In the genomic region with DNA sequence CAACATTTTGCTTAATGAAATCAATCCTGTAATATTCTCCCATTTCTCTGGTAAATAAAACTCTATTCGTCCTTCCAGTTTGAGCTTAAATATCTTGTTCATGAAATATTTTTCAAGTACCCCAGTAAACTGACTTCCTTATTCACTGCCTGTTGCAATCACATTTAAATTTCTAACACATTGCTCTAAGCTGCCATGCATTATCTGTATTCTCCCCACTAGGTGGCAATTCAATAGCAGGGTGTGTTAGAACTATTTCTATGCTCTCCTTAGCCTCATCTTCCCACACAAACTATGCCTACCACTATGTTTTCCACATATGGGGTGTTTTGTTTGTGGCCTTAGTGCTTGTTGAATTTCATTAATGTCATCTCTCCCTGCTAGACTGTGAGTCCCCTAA, we compare ENCODE assay signal across 8 cellular contexts.
DNase-seq lines count a peak whose midpoint lies in the region; ATAC-seq and TF ChIP-seq lines count a peak whose summit lies in the region.

No MANE protein-coding gene starts in this region.

- in situ Hi-C loops in gastrocnemius medialis (cut with MboI; ENCODE audit: low sequenced_read_pairs in 4 of 4): no loop called here

- no peaks in the 10 kb centered on the region for H3F3A ChIP-seq in OCI-LY1 (ENCODE audit: insufficient read depth, low read length)

- H3K4me2 ChIP-seq in OCI-LY1 (ENCODE audit: low read length): no peak overlapping the region

- H3K27me3 ChIP-seq in OCI-LY1 (ENCODE audit: insufficient read depth, low read length) (no peaks in the 10 kb centered on the region), gastrocnemius medialis (no peaks in the 10 kb centered on the region)

- CTCF ChIA-PET in HEK293T (lab: Yijun Ruan, JAX): no interaction called here

- no peaks in the 10 kb centered on the region for H3K4me1 ChIP-seq in OCI-LY1 (ENCODE audit: insufficient read depth, low read length, severe bottlenecking)
- H3K4me1 ChIP-seq in gastrocnemius medialis: no peaks in the 10 kb centered on the region

- DNase-seq in HEK293T (ENCODE audit: extremely low spot score) (peak; percentile 10), fibroblast of pulmonary artery (ENCODE audit: low read depth) (peak; percentile 86), putamen (ENCODE audit: low spot score) (peak; percentile 13), NCI-H128 (lab: John Stamatoyannopoulos, UW; ENCODE audit: unreplicated experiment) (no peak), gastrocnemius medialis (no peak)

- H3K36me3 ChIP-seq in OCI-LY1 (ENCODE audit: insufficient read depth, low read length): no peaks in the 10 kb centered on the region
- H3K36me3 ChIP-seq in gastrocnemius medialis: no peaks in the 10 kb centered on the region

- H3K9me3 ChIP-seq in OCI-LY1 (ENCODE audit: low read length) (no peaks in the 10 kb centered on the region), gastrocnemius medialis (no peaks in the 10 kb centered on the region)

- H3K4me3 ChIP-seq in OCI-LY1 (ENCODE audit: low read depth, low read length, poor library complexity, severe bottlenecking): no peak overlapping the region
- H3K4me3 ChIP-seq in fibroblast of pulmonary artery (replicated peaks; ENCODE audit: low read depth, low read length): no peak overlapping the region
- H3K4me3 ChIP-seq in gastrocnemius medialis: no peak overlapping the region

- no peak overlapping the region for H3K9ac ChIP-seq in OCI-LY1 (ENCODE audit: low read length)

- POLR2A ChIA-PET in HEK293T (lab: Yijun Ruan, JAX): no interaction called here

- intact Hi-C loops in gastrocnemius medialis (cut with DNase I; ENCODE audit: low total_unique reads): no loop called here

- H2AFZ ChIP-seq in OCI-LY1 (ENCODE audit: low read length): no peak overlapping the region

- H3K9me2 ChIP-seq in OCI-LY1 (ENCODE audit: low read depth, low read length): no peaks in the 10 kb centered on the region

- H3K27ac ChIP-seq in C4-2B (no peak overlapping the region), OCI-LY1 (ENCODE audit: low read depth, low read length, poor library complexity, severe bottlenecking) (no peak overlapping the region), gastrocnemius medialis (no peak overlapping the region)

- no peak for TF ChIP-seq POLR2A in gastrocnemius medialis (IDR thresholded peaks at IDR 0.05)

- TF ChIP-seq CTCF in C4-2B (conservative IDR thresholded peaks at IDR 0.05) (peak; percentile 72), OCI-LY1 (IDR thresholded peaks at IDR 0.05; ENCODE audit: low read length) (peak; percentile 13; the same call in 1 of the 2 replicates), fibroblast of pulmonary artery (IDR thresholded peaks at IDR 0.05; ENCODE audit: low read length, missing control alignments) (peak; percentile 85), gastrocnemius medialis (IDR thresholded peaks at IDR 0.05 in 4 of 5, conservative IDR thresholded peaks at IDR 0.05 in 1 of 5) (peak in 1 of 5 experiments; percentile 21)

- no peaks in the 10 kb centered on the region for H3K79me2 ChIP-seq in OCI-LY1 (ENCODE audit: insufficient read depth, low read length)

- ATAC-seq in GM18909 (IDR thresholded peaks at IDR 0.05; ENCODE audit: poor library complexity, unreplicated experiment) (no peak), gastrocnemius medialis (no peak)

- no peaks in the 10 kb centered on the region for H4K20me1 ChIP-seq in OCI-LY1 (ENCODE audit: insufficient read depth, low read length)

TF ChIP-seq in HEK293T, 16 proteins besides CTCF, POLR2A, EP300 and RAD21:
- TF ChIP-seq L3MBTL2 (conservative IDR thresholded peaks at IDR 0.05) (no peak), FOXA1 (IDR thresholded peaks at IDR 0.05) (no peak), LEF1 (IDR thresholded peaks at IDR 0.05; ENCODE audit: borderline replicate concordance) (no peak), BHLHE40 (IDR thresholded peaks at IDR 0.05; ENCODE audit: borderline replicate concordance) (no peak), CTBP1 (IDR thresholded peaks at IDR 0.05; ENCODE audit: borderline replicate concordance) (no peak), ELF4 (IDR thresholded peaks at IDR 0.05) (no peak), TARDBP (IDR thresholded peaks at IDR 0.05) (no peak), ZNF384 (IDR thresholded peaks at IDR 0.05) (no peak), FOXK2 (IDR thresholded peaks at IDR 0.05) (no peak), SUZ12 (IDR thresholded peaks at IDR 0.05) (no peak), PKNOX1 (IDR thresholded peaks at IDR 0.05) (no peak), SP1 (IDR thresholded peaks at IDR 0.05) (no peak), HDGF (IDR thresholded peaks at IDR 0.05; ENCODE audit: borderline replicate concordance) (no peak), FOXM1 (IDR thresholded peaks at IDR 0.05; ENCODE audit: borderline replicate concordance) (no peak), NFRKB (IDR thresholded peaks at IDR 0.05) (no peak), ARNT (IDR thresholded peaks at IDR 0.05) (no peak)

Comparison
In these comparisons a context has a peak if more than half of its experiments do, and no peak if none do; other contexts are left out.
1. DNase-seq: peak in HEK293T (single experiment), fibroblast of pulmonary artery (single experiment) and putamen (single experiment); none in NCI-H128 (single experiment) and gastrocnemius medialis (0 of 2).